In the genomic region with DNA sequence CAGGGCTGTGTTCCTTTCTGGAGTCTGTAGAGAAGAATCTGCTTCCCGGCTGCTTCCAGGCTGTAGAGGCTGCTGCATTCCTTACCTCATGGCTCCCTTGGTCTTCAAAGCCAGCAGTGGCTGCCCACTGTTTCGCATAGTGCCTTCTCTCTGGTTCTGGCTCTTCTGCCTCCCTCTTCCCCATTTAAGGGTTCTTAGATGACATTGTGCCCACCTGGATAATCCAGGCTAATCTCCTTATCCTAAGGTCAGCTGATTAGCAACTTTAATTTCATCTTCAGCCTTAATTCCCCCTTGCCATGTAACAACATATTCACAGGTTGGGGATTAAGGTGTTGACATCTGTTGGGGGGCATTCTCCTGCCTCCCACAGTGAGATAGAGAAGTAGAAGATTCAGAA, we compare ENCODE assay signal across 26 cellular contexts.
"Had no signal": no experiment of that assay in that cellular context is flagged by ENCODE, and none has a peak within 500 bp of the region (broad histone marks: within the 10 kb centered on the region; RNA-seq: fewer than 3 reads in every experiment).

No MANE protein-coding gene starts in this region.

- H3K27ac Mint-ChIP-seq: naive thymus-derived CD8-positive, alpha-beta T cell; nephron; stimulated activated naive B cell treated with anti-CD40 and anti-IgM and Interleukin-4, amounts not matched to agents 10 μg/mL and 1 μg/mL and 100 μg/mL, for 72 hours had no signal

- ATAC-seq: naive thymus-derived CD8-positive, alpha-beta T cell; pancreas; right cardiac atrium; sciatic nerve; stimulated activated naive B cell treated with anti-CD40 and anti-IgM and Interleukin-4, amounts not matched to agents 10 μg/mL and 1 μg/mL and 100 μg/mL, for 72 hours; stimulated activated naive CD8-positive, alpha-beta T cell treated with anti-CD3 and anti-CD28 coated beads, Interleukin-15, Interleukin-2, amounts not matched to agents 100 U/mL and 50 U/mL, for 24 hours had no signal

- H3K36me3 ChIP-seq: left ventricle myocardium inferior, pancreas, prostate gland, stomach, thyroid gland, transverse colon, upper lobe of left lung, vagina had no signal

- H3K27me3 Mint-ChIP-seq: stimulated activated naive B cell treated with anti-CD40 and anti-IgM and Interleukin-4, amounts not matched to agents 10 μg/mL and 1 μg/mL and 100 μg/mL, for 72 hours had no signal

- H3K27me3 ChIP-seq: pancreas, stomach, testis, thyroid gland, transverse colon, upper lobe of left lung, vagina had no signal

- H3K4me3 Mint-ChIP-seq: naive thymus-derived CD8-positive, alpha-beta T cell; nephron; neural crest cell; stimulated activated naive B cell treated with anti-CD40 and anti-IgM and Interleukin-4, amounts not matched to agents 10 μg/mL and 1 μg/mL and 100 μg/mL, for 72 hours had no signal

- H3K9me3 ChIP-seq: pancreas, prostate gland, stomach, testis, thyroid gland, transverse colon, upper lobe of left lung, vagina had no signal

- H3K4me1 Mint-ChIP-seq: naive thymus-derived CD8-positive, alpha-beta T cell; nephron; neural crest cell; stimulated activated naive B cell treated with anti-CD40 and anti-IgM and Interleukin-4, amounts not matched to agents 10 μg/mL and 1 μg/mL and 100 μg/mL, for 72 hours had no signal

- H3K9me3 Mint-ChIP-seq: nephron had no signal

- H3K4me3 ChIP-seq: left ventricle myocardium inferior, lung, pancreas, prostate gland, skin epidermis, stomach, testis, thyroid gland, transverse colon, upper lobe of left lung, vagina had no signal

- H3K4me1 ChIP-seq: left ventricle myocardium inferior, pancreas, prostate gland, stomach, testis, thyroid gland, transverse colon, upper lobe of left lung, vagina had no signal

- H3K27ac ChIP-seq: left ventricle myocardium inferior, pancreas, prostate gland, skin epidermis, stomach, testis, thyroid gland, transverse colon, upper lobe of left lung, vagina had no signal

- DNase-seq: islet precursor cell; left ventricle myocardium inferior; naive thymus-derived CD8-positive, alpha-beta T cell; nucleus accumbens; pancreas; posterior cingulate gyrus; retina; right cardiac atrium; stimulated activated CD4-positive, alpha-beta T cell treated with anti-CD3 and anti-CD28 coated beads, Interleukin-12 subunit alpha, Interleukin-12 subunit beta, amount 100 ng/mL, for 4 hours; stimulated activated CD4-positive, alpha-beta T cell treated with anti-CD3 and anti-CD28 coated beads, Interleukin-15, amount 100 ng/mL, for 24 hours; stimulated activated CD4-positive, alpha-beta T cell treated with anti-CD3 and anti-CD28 coated beads, Interleukin-2, amount 100 ng/mL, for 24 hours; stimulated activated CD4-positive, alpha-beta T cell treated with anti-CD3 and anti-CD28 coated beads, Interleukin-4, amount 100 ng/mL, for 1 hour; stimulated activated naive B cell treated with anti-CD40 and anti-IgM and Interleukin-4, amounts not matched to agents 10 μg/mL and 1 μg/mL and 100 μg/mL, for 72 hours; stimulated activated naive CD8-positive, alpha-beta T cell treated with anti-CD3 and anti-CD28 coated beads, Interleukin-15, Interleukin-2, amounts not matched to agents 100 U/mL and 50 U/mL, for 24 hours; stomach; testis; thyroid gland; transverse colon; upper lobe of left lung had no signal

- H3K36me3 Mint-ChIP-seq: stimulated activated naive B cell treated with anti-CD40 and anti-IgM and Interleukin-4, amounts not matched to agents 10 μg/mL and 1 μg/mL and 100 μg/mL, for 72 hours had no signal
